In the genomic region with DNA sequence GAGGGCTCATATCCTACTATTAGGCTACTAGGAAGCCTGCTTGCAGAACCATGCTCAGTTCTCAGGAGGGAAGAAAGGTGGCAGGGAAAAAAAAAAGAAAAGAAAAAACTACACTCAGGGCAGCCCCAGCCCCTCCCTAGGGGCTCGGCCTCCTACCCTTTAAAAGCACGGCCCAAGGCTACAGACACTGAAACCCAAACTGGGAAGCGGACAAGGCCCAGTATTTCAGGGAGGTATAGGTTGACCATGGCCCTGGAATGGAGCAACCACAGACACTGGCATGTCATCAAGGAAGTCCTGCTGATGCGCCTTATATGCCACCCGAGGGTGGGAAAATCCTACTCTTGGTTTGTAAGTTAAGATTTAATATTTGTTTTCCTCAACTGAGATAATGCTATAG, we compare ENCODE assay signal across 22 cellular contexts. TPM values are rescaled to one million over a fixed set of nuclear protein-coding genes. Genes with fewer than 3 reads are reported as not detected.
"Had no signal": no experiment of that assay in that cellular context is flagged by ENCODE, and none has a peak within 500 bp of the region (broad histone marks: within the 10 kb centered on the region; RNA-seq: fewer than 3 reads in every experiment).

No MANE protein-coding gene starts in this region.

- H3K27ac Mint-ChIP-seq: activated naive CD4-positive, alpha-beta T cell treated with anti-CD3 and anti-CD28 coated beads for 36 hours; activated naive CD8-positive, alpha-beta T cell treated with anti-CD3 and anti-CD28 coated beads, Interleukin-2, amount 50 U/mL, for 24 hours; activated T-helper 17 cell treated with anti-CD3 and anti-CD28 coated beads, Interleukin-2, amount 50 U/mL, for 72 hours; T-cell had no signal

- H3K4me3 ChIP-seq: ascending aorta, lung, right atrium auricular region, skin epidermis, suprapubic skin, upper lobe of right lung had no signal

- DNase-seq: activated CD4-positive, alpha-beta T cell treated with anti-CD3 and anti-CD28 coated beads for 1 hour; activated CD4-positive, alpha-beta T cell treated with anti-CD3 and anti-CD28 coated beads, Interleukin-2, amount 50 U/mL, for 48 hours; activated naive CD4-positive, alpha-beta T cell treated with anti-CD3 and anti-CD28 coated beads for 36 hours; activated naive CD8-positive, alpha-beta T cell treated with anti-CD3 and anti-CD28 coated beads, Interleukin-2, amount 50 U/mL, for 24 hours; glutamatergic neuron; left colon; naive thymus-derived CD4-positive, alpha-beta T cell; SK-N-SH; stimulated activated CD4-positive, alpha-beta T cell treated with anti-CD3 and anti-CD28 coated beads, Interleukin-4, amount 100 ng/mL, for 4 hours; stimulated activated CD8-positive, alpha-beta memory T cell treated with anti-CD3 and anti-CD28 coated beads, Interleukin-4, amount 100 ng/mL, for 48 hours; stimulated activated naive CD8-positive, alpha-beta T cell treated with anti-CD3 and anti-CD28 coated beads, Interleukin-15, Interleukin-2, amounts not matched to agents 100 U/mL and 50 U/mL, for 24 hours; T-cell; T1000; upper lobe of right lung had no signal

- H3K9ac ChIP-seq: SK-N-SH had no signal

- H3K9me3 Mint-ChIP-seq: activated naive CD4-positive, alpha-beta T cell treated with anti-CD3 and anti-CD28 coated beads for 36 hours; activated naive CD8-positive, alpha-beta T cell treated with anti-CD3 and anti-CD28 coated beads, Interleukin-2, amount 50 U/mL, for 24 hours; activated T-helper 17 cell treated with anti-CD3 and anti-CD28 coated beads, Interleukin-2, amount 50 U/mL, for 72 hours; T-cell had no signal

- H3K36me3 Mint-ChIP-seq: naive thymus-derived CD4-positive, alpha-beta T cell; T-cell had no signal

- H3K27ac ChIP-seq: ascending aorta, neutrophil, right atrium auricular region, suprapubic skin, upper lobe of right lung had no signal

- ATAC-seq: activated naive CD8-positive, alpha-beta T cell treated with anti-CD3 and anti-CD28 coated beads, Interleukin-2, amount 50 U/mL, for 24 hours; activated T-helper 17 cell treated with anti-CD3 and anti-CD28 coated beads, Interleukin-2, amount 50 U/mL, for 72 hours; esophagus mucosa; left colon; naive thymus-derived CD4-positive, alpha-beta T cell; stimulated activated naive CD8-positive, alpha-beta T cell treated with anti-CD3 and anti-CD28 coated beads, Interleukin-15, Interleukin-2, amounts not matched to agents 100 U/mL and 50 U/mL, for 24 hours; T-cell; upper lobe of right lung had no signal

- H3K36me3 ChIP-seq: ascending aorta, neutrophil, right atrium auricular region, suprapubic skin, upper lobe of right lung had no signal

- H3K4me3 Mint-ChIP-seq: activated naive CD4-positive, alpha-beta T cell treated with anti-CD3 and anti-CD28 coated beads for 36 hours; activated naive CD8-positive, alpha-beta T cell treated with anti-CD3 and anti-CD28 coated beads, Interleukin-2, amount 50 U/mL, for 24 hours; activated T-helper 17 cell treated with anti-CD3 and anti-CD28 coated beads, Interleukin-2, amount 50 U/mL, for 72 hours; naive thymus-derived CD4-positive, alpha-beta T cell; T-cell had no signal

- H3K4me2 ChIP-seq: SK-N-SH had no signal

- H3K9me3 ChIP-seq: ascending aorta, neutrophil, right atrium auricular region, SK-N-SH, suprapubic skin, upper lobe of right lung had no signal

- H3K27me3 ChIP-seq: ascending aorta, right atrium auricular region, suprapubic skin, upper lobe of right lung had no signal

RNA-seq across cellular contexts. Expression of gene DLG5, which starts 50.8 kb away (rescaled TPM):
- polyA plus RNA-seq: naive thymus-derived CD4-positive, alpha-beta T cell had no signal
